In the genomic region with DNA sequence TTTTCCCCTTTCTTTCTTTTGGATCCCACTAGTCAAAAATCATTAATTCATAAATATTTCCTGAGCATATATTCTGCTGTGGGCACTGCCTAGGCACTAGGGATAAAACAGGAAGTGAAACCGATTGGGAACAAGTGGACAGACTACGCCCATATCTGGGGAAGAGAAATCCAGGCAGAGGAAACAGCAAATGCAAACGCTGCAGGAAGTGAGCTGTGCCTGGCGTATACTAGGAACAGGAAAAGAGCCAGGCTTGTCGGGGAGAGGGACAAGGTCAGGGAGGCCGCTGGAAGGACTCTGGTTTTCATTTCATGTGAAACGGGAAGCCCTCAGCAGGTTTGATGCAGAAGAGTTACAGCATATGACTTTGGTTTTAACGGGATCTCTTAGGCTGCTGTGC, we compare ENCODE assay signal across 2 cellular contexts.
TF ChIP-seq lines count a peak whose summit lies in the region.

No MANE protein-coding gene starts in this region.

TF ChIP-seq in SK-N-SH, 30 proteins besides CTCF, POLR2A, EP300 and RAD21:
- TF ChIP-seq, protein P1, sequence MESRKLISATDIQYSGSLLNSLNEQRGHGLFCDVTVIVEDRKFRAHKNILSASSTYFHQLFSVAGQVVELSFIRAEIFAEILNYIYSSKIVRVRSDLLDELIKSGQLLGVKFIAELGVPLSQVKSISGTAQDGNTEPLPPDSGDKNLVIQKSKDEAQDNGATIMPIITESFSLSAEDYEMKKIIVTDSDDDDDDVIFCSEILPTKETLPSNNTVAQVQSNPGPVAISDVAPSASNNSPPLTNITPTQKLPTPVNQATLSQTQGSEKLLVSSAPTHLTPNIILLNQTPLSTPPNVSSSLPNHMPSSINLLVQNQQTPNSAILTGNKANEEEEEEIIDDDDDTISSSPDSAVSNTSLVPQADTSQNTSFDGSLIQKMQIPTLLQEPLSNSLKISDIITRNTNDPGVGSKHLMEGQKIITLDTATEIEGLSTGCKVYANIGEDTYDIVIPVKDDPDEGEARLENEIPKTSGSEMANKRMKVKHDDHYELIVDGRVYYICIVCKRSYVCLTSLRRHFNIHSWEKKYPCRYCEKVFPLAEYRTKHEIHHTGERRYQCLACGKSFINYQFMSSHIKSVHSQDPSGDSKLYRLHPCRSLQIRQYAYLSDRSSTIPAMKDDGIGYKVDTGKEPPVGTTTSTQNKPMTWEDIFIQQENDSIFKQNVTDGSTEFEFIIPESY (IDR thresholded peaks at IDR 0.05; ENCODE audit: borderline replicate concordance, low read depth) = no peak
- TF ChIP-seq FOXJ3 (CRISPR knock-in tag; IDR thresholded peaks at IDR 0.05) (no peak), FOSL2 (IDR thresholded peaks at IDR 0.05; ENCODE audit: borderline replicate concordance, low read depth) (no peak), NFIC (IDR thresholded peaks at IDR 0.05; ENCODE audit: borderline replicate concordance) (no peak), SMC3 (IDR thresholded peaks at IDR 0.05; ENCODE audit: low read depth, low read length) (no peak), JUND (IDR thresholded peaks at IDR 0.05) (no peak), GABPA (IDR thresholded peaks at IDR 0.05; ENCODE audit: low read depth) (no peak), TAF1 (IDR thresholded peaks at IDR 0.05; ENCODE audit: borderline replicate concordance, low read depth, low read length) (no peak), MXI1 (IDR thresholded peaks at IDR 0.05; ENCODE audit: low read depth, low read length) (no peak), RXRA (IDR thresholded peaks at IDR 0.05; ENCODE audit: borderline replicate concordance, low read depth) (no peak), RCOR1 (IDR thresholded peaks at IDR 0.05; ENCODE audit: low read length) (no peak), RFX5 (IDR thresholded peaks at IDR 0.05; ENCODE audit: low read length) (no peak), CHD2 (IDR thresholded peaks at IDR 0.05; ENCODE audit: low read length, partially characterized antibody) (no peak), GATA2 (CRISPR knock-in tag; IDR thresholded peaks at IDR 0.05) (no peak), MEF2A (IDR thresholded peaks at IDR 0.05; ENCODE audit: borderline replicate concordance, low read depth) (no peak), FOXM1 (IDR thresholded peaks at IDR 0.05; ENCODE audit: low read depth) (no peak), TEAD4 (IDR thresholded peaks at IDR 0.05; ENCODE audit: borderline replicate concordance, insufficient read depth) (no peak), POLR2AphosphoS5 (IDR thresholded peaks at IDR 0.05; ENCODE audit: low read depth, low read length) (no peak), YY1 (IDR thresholded peaks at IDR 0.05; ENCODE audit: low read depth) (no peak)

TF ChIP-seq in SK-N-SH treated with all-trans-retinoic acid at 6 μM for 48 hours, 23 proteins besides CTCF, POLR2A, EP300 and RAD21 (continued from another document):
- TF ChIP-seq, protein P2, sequence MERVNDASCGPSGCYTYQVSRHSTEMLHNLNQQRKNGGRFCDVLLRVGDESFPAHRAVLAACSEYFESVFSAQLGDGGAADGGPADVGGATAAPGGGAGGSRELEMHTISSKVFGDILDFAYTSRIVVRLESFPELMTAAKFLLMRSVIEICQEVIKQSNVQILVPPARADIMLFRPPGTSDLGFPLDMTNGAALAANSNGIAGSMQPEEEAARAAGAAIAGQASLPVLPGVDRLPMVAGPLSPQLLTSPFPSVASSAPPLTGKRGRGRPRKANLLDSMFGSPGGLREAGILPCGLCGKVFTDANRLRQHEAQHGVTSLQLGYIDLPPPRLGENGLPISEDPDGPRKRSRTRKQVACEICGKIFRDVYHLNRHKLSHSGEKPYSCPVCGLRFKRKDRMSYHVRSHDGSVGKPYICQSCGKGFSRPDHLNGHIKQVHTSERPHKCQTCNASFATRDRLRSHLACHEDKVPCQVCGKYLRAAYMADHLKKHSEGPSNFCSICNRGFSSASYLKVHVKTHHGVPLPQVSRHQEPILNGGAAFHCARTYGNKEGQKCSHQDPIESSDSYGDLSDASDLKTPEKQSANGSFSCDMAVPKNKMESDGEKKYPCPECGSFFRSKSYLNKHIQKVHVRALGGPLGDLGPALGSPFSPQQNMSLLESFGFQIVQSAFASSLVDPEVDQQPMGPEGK (CRISPR knock-in tag; IDR thresholded peaks at IDR 0.05; ENCODE audit: borderline replicate concordance) = no peak
- TF ChIP-seq ZNF565 (CRISPR knock-in tag; conservative IDR thresholded peaks at IDR 0.05; ENCODE audit: low read depth) (no peak), SNAI2 (CRISPR knock-in tag; IDR thresholded peaks at IDR 0.05) (no peak), ZNF8 (CRISPR knock-in tag; IDR thresholded peaks at IDR 0.05) (no peak), ZNF70 (CRISPR knock-in tag; IDR thresholded peaks at IDR 0.05) (no peak), ZFP30 (CRISPR knock-in tag; IDR thresholded peaks at IDR 0.05) (no peak)
- TF ChIP-seq, protein P3, sequence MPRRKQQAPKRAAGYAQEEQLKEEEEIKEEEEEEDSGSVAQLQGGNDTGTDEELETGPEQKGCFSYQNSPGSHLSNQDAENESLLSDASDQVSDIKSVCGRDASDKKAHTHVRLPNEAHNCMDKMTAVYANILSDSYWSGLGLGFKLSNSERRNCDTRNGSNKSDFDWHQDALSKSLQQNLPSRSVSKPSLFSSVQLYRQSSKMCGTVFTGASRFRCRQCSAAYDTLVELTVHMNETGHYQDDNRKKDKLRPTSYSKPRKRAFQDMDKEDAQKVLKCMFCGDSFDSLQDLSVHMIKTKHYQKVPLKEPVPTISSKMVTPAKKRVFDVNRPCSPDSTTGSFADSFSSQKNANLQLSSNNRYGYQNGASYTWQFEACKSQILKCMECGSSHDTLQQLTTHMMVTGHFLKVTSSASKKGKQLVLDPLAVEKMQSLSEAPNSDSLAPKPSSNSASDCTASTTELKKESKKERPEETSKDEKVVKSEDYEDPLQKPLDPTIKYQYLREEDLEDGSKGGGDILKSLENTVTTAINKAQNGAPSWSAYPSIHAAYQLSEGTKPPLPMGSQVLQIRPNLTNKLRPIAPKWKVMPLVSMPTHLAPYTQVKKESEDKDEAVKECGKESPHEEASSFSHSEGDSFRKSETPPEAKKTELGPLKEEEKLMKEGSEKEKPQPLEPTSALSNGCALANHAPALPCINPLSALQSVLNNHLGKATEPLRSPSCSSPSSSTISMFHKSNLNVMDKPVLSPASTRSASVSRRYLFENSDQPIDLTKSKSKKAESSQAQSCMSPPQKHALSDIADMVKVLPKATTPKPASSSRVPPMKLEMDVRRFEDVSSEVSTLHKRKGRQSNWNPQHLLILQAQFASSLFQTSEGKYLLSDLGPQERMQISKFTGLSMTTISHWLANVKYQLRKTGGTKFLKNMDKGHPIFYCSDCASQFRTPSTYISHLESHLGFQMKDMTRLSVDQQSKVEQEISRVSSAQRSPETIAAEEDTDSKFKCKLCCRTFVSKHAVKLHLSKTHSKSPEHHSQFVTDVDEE (CRISPR knock-in tag; IDR thresholded peaks at IDR 0.05) = no peak
- TF ChIP-seq, protein P4, sequence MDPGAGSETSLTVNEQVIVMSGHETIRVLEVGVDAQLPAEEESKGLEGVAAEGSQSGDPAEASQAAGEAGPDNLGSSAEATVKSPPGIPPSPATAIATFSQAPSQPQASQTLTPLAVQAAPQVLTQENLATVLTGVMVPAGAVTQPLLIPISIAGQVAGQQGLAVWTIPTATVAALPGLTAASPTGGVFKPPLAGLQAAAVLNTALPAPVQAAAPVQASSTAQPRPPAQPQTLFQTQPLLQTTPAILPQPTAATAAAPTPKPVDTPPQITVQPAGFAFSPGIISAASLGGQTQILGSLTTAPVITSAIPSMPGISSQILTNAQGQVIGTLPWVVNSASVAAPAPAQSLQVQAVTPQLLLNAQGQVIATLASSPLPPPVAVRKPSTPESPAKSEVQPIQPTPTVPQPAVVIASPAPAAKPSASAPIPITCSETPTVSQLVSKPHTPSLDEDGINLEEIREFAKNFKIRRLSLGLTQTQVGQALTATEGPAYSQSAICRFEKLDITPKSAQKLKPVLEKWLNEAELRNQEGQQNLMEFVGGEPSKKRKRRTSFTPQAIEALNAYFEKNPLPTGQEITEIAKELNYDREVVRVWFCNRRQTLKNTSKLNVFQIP (CRISPR knock-in tag; IDR thresholded peaks at IDR 0.05; ENCODE audit: borderline replicate concordance, low read depth) = no peak
- TF ChIP-seq, protein P5, sequence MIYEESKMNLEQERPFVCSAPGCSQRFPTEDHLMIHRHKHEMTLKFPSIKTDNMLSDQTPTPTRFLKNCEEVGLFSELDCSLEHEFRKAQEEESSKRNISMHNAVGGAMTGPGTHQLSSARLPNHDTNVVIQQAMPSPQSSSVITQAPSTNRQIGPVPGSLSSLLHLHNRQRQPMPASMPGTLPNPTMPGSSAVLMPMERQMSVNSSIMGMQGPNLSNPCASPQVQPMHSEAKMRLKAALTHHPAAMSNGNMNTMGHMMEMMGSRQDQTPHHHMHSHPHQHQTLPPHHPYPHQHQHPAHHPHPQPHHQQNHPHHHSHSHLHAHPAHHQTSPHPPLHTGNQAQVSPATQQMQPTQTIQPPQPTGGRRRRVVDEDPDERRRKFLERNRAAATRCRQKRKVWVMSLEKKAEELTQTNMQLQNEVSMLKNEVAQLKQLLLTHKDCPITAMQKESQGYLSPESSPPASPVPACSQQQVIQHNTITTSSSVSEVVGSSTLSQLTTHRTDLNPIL (CRISPR knock-in tag; IDR thresholded peaks at IDR 0.05; ENCODE audit: low read depth) = no peak
TF ChIP-seq in SK-N-SH treated with all-trans-retinoic acid at 6 μM for 48 hours: peak in this region for 0.
